ENCODE assay signal across 14 cellular contexts in genomic region chr20:44552568-44552949, GRCh38. TPM values are rescaled to one million over a fixed set of nuclear protein-coding genes. Genes with fewer than 3 reads are reported as not detected.
DNase-seq lines count a peak whose midpoint lies in the region; ATAC-seq, FAIRE-seq and TF ChIP-seq lines count a peak whose summit lies in the region.
"Had no signal": no experiment of that assay in that cellular context is flagged by ENCODE, and none has a peak within 500 bp of the region (broad histone marks: within the 10 kb centered on the region; RNA-seq: fewer than 3 reads in every experiment).

No MANE protein-coding gene starts in this region.

- DNase-seq in heart right ventricle, result no peak
- no peak for DNase-seq in left cardiac atrium
- no peak for DNase-seq in adrenal gland
- no peak for DNase-seq in upper lobe of right lung
- no peak for DNase-seq in stimulated activated CD4-positive, alpha-beta T cell treated with anti-CD3 and anti-CD28 coated beads, Interleukin-12 subunit alpha, Interleukin-12 subunit beta, amount 100 ng/mL, for 4 hours
- no peak for DNase-seq in pancreas
- no peak for DNase-seq in NCI-H1436 (lab: John Stamatoyannopoulos, UW)
- DNase-seq: activated CD4-positive, CD25-positive, alpha-beta regulatory T cell; activated effector memory CD4-positive, alpha-beta T cell treated with Interleukin-2 at 50 U/mL for 16 hours; DND-41; immature natural killer cell; SIG-M5 had no signal

- H3K27ac ChIP-seq in heart right ventricle (peak overlapping the region in 9 of 10 donors; percentile 2 to 81 (median 47)), adrenal gland (peak overlapping the region; percentile 50 to 88 (median 82)), muscle layer of colon (ENCODE audit: low read depth, low read length) (peak overlapping the region; percentile 76), upper lobe of right lung (peak overlapping the region; percentile 65), pancreas (no peak overlapping the region)

- intact Hi-C loops in heart right ventricle (cut with DNase I), result no loop called here
- intact Hi-C loops in left cardiac atrium (cut with DNase I), result no loop called here
- intact Hi-C loops in adrenal gland (cut with DNase I), result no loop called here
- intact Hi-C loops in upper lobe of right lung (cut with DNase I), result no loop called here
- intact Hi-C loops in pancreas (cut with DNase I), result no loop called here

- peaks cover 6 to 68% (median 45%) of the 10 kb centered on the region in 9 donors for H3K4me1 ChIP-seq in heart right ventricle
- H3K4me1 ChIP-seq in adrenal gland (replicated peaks in 1 of 2), result peaks cover 51 to 59% of the 10 kb centered on the region in 2 donors
- peaks cover 51% of the 10 kb centered on the region for H3K4me1 ChIP-seq in muscle layer of colon (ENCODE audit: insufficient read depth, low read length)
- peaks cover 28% of the 10 kb centered on the region for H3K4me1 ChIP-seq in upper lobe of right lung
- peaks cover 0 to 6% (median 5%) of the 10 kb centered on the region in 3 donors for H3K4me1 ChIP-seq in pancreas

- no peaks in the 10 kb centered on the region for H3K27me3 ChIP-seq in heart right ventricle
- H3K27me3 ChIP-seq in adrenal gland, result no peaks in the 10 kb centered on the region
- no peaks in the 10 kb centered on the region for H3K27me3 ChIP-seq in muscle layer of colon (ENCODE audit: control insufficient read depth in 1 of 2, insufficient read depth in 2 of 2, low read length in 2 of 2)
- no peaks in the 10 kb centered on the region for H3K27me3 ChIP-seq in upper lobe of right lung
- no peaks in the 10 kb centered on the region for H3K27me3 ChIP-seq in pancreas

- FAIRE-seq in pancreas (lab: Jason Lieb, UNC), result no peak
- FAIRE-seq: H1 had no signal

- no peak for ATAC-seq in heart right ventricle
- ATAC-seq in left cardiac atrium, result no peak
- ATAC-seq in upper lobe of right lung, result no peak
- no peak for ATAC-seq in pancreas

- H3K36me3 ChIP-seq in heart right ventricle (no peaks in the 10 kb centered on the region), adrenal gland (replicated peaks in 1 of 2) (no peaks in the 10 kb centered on the region), muscle layer of colon (ENCODE audit: insufficient read depth, low read length) (no peaks in the 10 kb centered on the region), upper lobe of right lung (no peaks in the 10 kb centered on the region), pancreas (no peaks in the 10 kb centered on the region)

- TF ChIP-seq POLR2A in adrenal gland (IDR thresholded peaks at IDR 0.05), result no peak

- WGBS in heart right ventricle, 2 donors, result 72 to 76% methylated on average over 3 of the region's 3 CpGs
- WGBS in adrenal gland, 4 donors, result 38 to 54% (median 50%) methylated on average over 3 of the region's 3 CpGs
- 75 to 84% methylated on average over 3 of the region's 3 CpGs for WGBS in pancreas, 2 donors

- H3K4me3 ChIP-seq in heart right ventricle (no peak overlapping the region), adrenal gland (no peak overlapping the region), muscle layer of colon (ENCODE audit: low read depth in 1 of 2, low read length in 2 of 2) (peak overlapping the region in 1 of 2 donors; percentile 4), upper lobe of right lung (no peak overlapping the region), pancreas (no peak overlapping the region)

- no peak overlapping the region for H3K9ac ChIP-seq in muscle layer of colon (ENCODE audit: low read length)

- TF ChIP-seq CTCF in heart right ventricle (IDR thresholded peaks at IDR 0.05) (no peak), adrenal gland (IDR thresholded peaks at IDR 0.05) (no peak), upper lobe of right lung (IDR thresholded peaks at IDR 0.05) (no peak), pancreas (IDR thresholded peaks at IDR 0.05) (no peak)

- H3K9me3 ChIP-seq in heart right ventricle (no peaks in the 10 kb centered on the region), adrenal gland (replicated peaks in 1 of 3) (no peaks in the 10 kb centered on the region), muscle layer of colon (ENCODE audit: low read length) (no peaks in the 10 kb centered on the region), upper lobe of right lung (no peaks in the 10 kb centered on the region), pancreas (no peaks in the 10 kb centered on the region)

RNA-seq across cellular contexts. Expression of gene PKIG, which starts 29.8 kb away (rescaled TPM):
- total RNA-seq in heart right ventricle, result 100 to 1,000 TPM; 155 to 342 (median 231) TPM
- 100 to 1,000 TPM; 180 to 196 TPM for polyA plus RNA-seq in heart right ventricle
- total RNA-seq in left cardiac atrium, result 100 to 1,000 TPM; 159 to 182 TPM
- 100 to 1,000 TPM in 6 of 8 donors, 10 to 100 TPM in 2; 56.1 to 225 (median 149) TPM for total RNA-seq in adrenal gland
- polyA plus RNA-seq in adrenal gland, result 100 to 1,000 TPM in 1 of 3 donors, 10 to 100 TPM in 2; 43.9 to 114 (median 98.0) TPM
- total RNA-seq in upper lobe of right lung, result 88.8 TPM
- 10 to 100 TPM; 10.6 to 15.8 (median 12.6) TPM for total RNA-seq in pancreas
- 10 to 100 TPM; 20.3 to 40.2 TPM for polyA plus RNA-seq in pancreas

RNA-seq across cellular contexts. Expression of gene SERINC3, which starts 30.7 kb away (rescaled TPM):
- total RNA-seq in heart right ventricle, result 100 to 1,000 TPM in 3 of 10 donors, 10 to 100 TPM in 7; 75.9 to 116 (median 98.7) TPM
- polyA plus RNA-seq in heart right ventricle, result 10 to 100 TPM; 38.9 to 45.9 TPM
- 10 to 100 TPM; 83.9 to 92.8 TPM for total RNA-seq in left cardiac atrium
- 100 to 1,000 TPM; 105 to 213 (median 158) TPM for total RNA-seq in adrenal gland
- polyA plus RNA-seq in adrenal gland, result 100 to 1,000 TPM in 1 of 3 donors, 10 to 100 TPM in 2; 51.5 to 137 (median 54.5) TPM
- 143 TPM for total RNA-seq in upper lobe of right lung
- total RNA-seq in pancreas, result 10 to 100 TPM; 29.4 to 52.1 (median 39.1) TPM
- polyA plus RNA-seq in pancreas, result 10 to 100 TPM; 14.5 to 26.5 TPM

Comparison
In these comparisons a context has a peak if more than half of its experiments do, and no peak if none do; other contexts are left out.
1. H3K27ac ChIP-seq: peak in heart right ventricle (9 of 10), adrenal gland (5 of 5), muscle layer of colon (single experiment) and upper lobe of right lung (single experiment); none in pancreas (0 of 4).